ENCODE assay signal across 19 cellular contexts in genomic region chr5:72152506-72152905, GRCh38. TPM values are rescaled to one million over a fixed set of nuclear protein-coding genes. Genes with fewer than 3 reads are reported as not detected.
DNase-seq lines count a peak whose midpoint lies in the region; ATAC-seq and TF ChIP-seq lines count a peak whose summit lies in the region.
"Had no signal": no experiment of that assay in that cellular context is flagged by ENCODE, and none has a peak within 500 bp of the region (broad histone marks: within the 10 kb centered on the region; RNA-seq: fewer than 3 reads in every experiment).

No MANE protein-coding gene starts in this region.

- H3K36me3 Mint-ChIP-seq in naive thymus-derived CD4-positive, alpha-beta T cell = no peaks in the 10 kb centered on the region
- H3K36me3 Mint-ChIP-seq: activated naive CD4-positive, alpha-beta T cell treated with anti-CD3 and anti-CD28 coated beads, Interleukin-2, amount 50 U/mL, for 24 hours; stimulated activated effector memory CD8-positive, alpha-beta T cell treated with anti-CD3 and anti-CD28 coated beads, Interleukin-12 subunit alpha, Interleukin-12 subunit beta, amount 100 ng/mL, for 72 hours had no signal

- POLR2A ChIA-PET in HCT116 (lab: Charles Lee) = no interaction called here
- POLR2A ChIA-PET in naive thymus-derived CD4-positive, alpha-beta T cell (lab: Charles Lee) = no interaction called here

- WGBS in gastroesophageal sphincter (ENCODE audit: low coverage in 1 of 2), 2 donors = 80 to 100% methylated on average over 2 of the region's 9 CpGs
- WGBS in tibial nerve, 2 donors = 79 to 81% methylated on average over 9 of the region's 9 CpGs

- H4K20me1 ChIP-seq in HCT116 (ENCODE audit: insufficient read depth) = no peaks in the 10 kb centered on the region
- H4K20me1 ChIP-seq: BLaER1 had no signal

- H3K36me3 ChIP-seq in HCT116 (ENCODE audit: control insufficient read depth in 1 of 2, insufficient read depth in 2 of 2, low read length in 2 of 2) = no peaks in the 10 kb centered on the region
- peaks cover 0 to 8% of the 10 kb centered on the region in 2 donors for H3K36me3 ChIP-seq in ascending aorta
- H3K36me3 ChIP-seq in gastroesophageal sphincter = no peaks in the 10 kb centered on the region
- peaks cover 0 to 9% (median 5%) of the 10 kb centered on the region in 3 donors for H3K36me3 ChIP-seq in tibial artery
- no peaks in the 10 kb centered on the region for H3K36me3 ChIP-seq in naive thymus-derived CD4-positive, alpha-beta T cell (ENCODE audit: control insufficient read depth in 2 of 3, insufficient read depth in 3 of 3, low read length in 3 of 3)
- H3K36me3 ChIP-seq in tibial nerve = peaks cover 0 to 5% (median 0%) of the 10 kb centered on the region in 3 donors

- no peak for TF ChIP-seq CTCF in HCT116 (IDR thresholded peaks at IDR 0.05 in 2 of 3, conservative IDR thresholded peaks at IDR 0.05 in 1 of 3; ENCODE audit: borderline replicate concordance in 1 of 3, insufficient read depth in 1 of 3, low read depth in 2 of 3, low read length in 2 of 3)
- no peak for TF ChIP-seq CTCF in ascending aorta (IDR thresholded peaks at IDR 0.05)
- TF ChIP-seq CTCF in gastroesophageal sphincter (IDR thresholded peaks at IDR 0.05) = no peak
- no peak for TF ChIP-seq CTCF in tibial artery (IDR thresholded peaks at IDR 0.05)
- TF ChIP-seq CTCF in tibial nerve (IDR thresholded peaks at IDR 0.05) = no peak

- H3K9me3 ChIP-seq in HCT116 (ENCODE audit: control insufficient read depth in 1 of 2, insufficient read depth in 1 of 2, low read depth in 1 of 2, low read length in 2 of 2) (no peaks in the 10 kb centered on the region), ascending aorta (no peaks in the 10 kb centered on the region), gastroesophageal sphincter (no peaks in the 10 kb centered on the region), tibial artery (no peaks in the 10 kb centered on the region), tibial nerve (no peaks in the 10 kb centered on the region)
- no peaks in the 10 kb centered on the region for H3K9me3 ChIP-seq in naive thymus-derived CD4-positive, alpha-beta T cell (ENCODE audit: control insufficient read depth in 2 of 3, low read length in 3 of 3)
- H3K9me3 ChIP-seq: BLaER1 had no signal

- no peak overlapping the region for H3K4me3 Mint-ChIP-seq in naive thymus-derived CD4-positive, alpha-beta T cell
- H3K4me3 Mint-ChIP-seq: activated CD4-positive, alpha-beta T cell treated with anti-CD3 and anti-CD28 coated beads, Interleukin-2, amount 10 ng/mL, durations not matched to agents 24 days and 14 days; activated naive CD4-positive, alpha-beta T cell treated with anti-CD3 and anti-CD28 coated beads, Interleukin-2, amount 50 U/mL, for 24 hours; stimulated activated effector memory CD8-positive, alpha-beta T cell treated with anti-CD3 and anti-CD28 coated beads, Interleukin-12 subunit alpha, Interleukin-12 subunit beta, amount 100 ng/mL, for 72 hours; T-helper 2 cell treated with Interferon-gamma antibody and Interleukin-4, amounts not matched to agents 5 μg/mL and 100 μg/mL, for 36 hours had no signal

- TF ChIP-seq EP300 in gastroesophageal sphincter (IDR thresholded peaks at IDR 0.05) = no peak
- no peak for TF ChIP-seq EP300 in tibial nerve (IDR thresholded peaks at IDR 0.05)

- H3K9ac ChIP-seq in HCT116 (ENCODE audit: low read length) = no peak overlapping the region
- H3K9ac ChIP-seq: BLaER1 had no signal

- no peak for TF ChIP-seq RAD21 in HCT116 (IDR thresholded peaks at IDR 0.05; ENCODE audit: low read depth)

- TF ChIP-seq POLR2A in HCT116 (IDR thresholded peaks at IDR 0.05; ENCODE audit: borderline replicate concordance, extremely low read depth, insufficient read depth, insufficient read length) (no peak), gastroesophageal sphincter (IDR thresholded peaks at IDR 0.05) (no peak), erythroblast (IDR thresholded peaks at IDR 0.05; ENCODE audit: low read length) (no peak), tibial nerve (IDR thresholded peaks at IDR 0.05) (no peak)

- no peaks in the 10 kb centered on the region for H3K4me1 Mint-ChIP-seq in naive thymus-derived CD4-positive, alpha-beta T cell
- H3K4me1 Mint-ChIP-seq: activated CD4-positive, alpha-beta T cell treated with anti-CD3 and anti-CD28 coated beads, Interleukin-2, amount 10 ng/mL, durations not matched to agents 24 days and 14 days; activated naive CD4-positive, alpha-beta T cell treated with anti-CD3 and anti-CD28 coated beads, Interleukin-2, amount 50 U/mL, for 24 hours; stimulated activated effector memory CD8-positive, alpha-beta T cell treated with anti-CD3 and anti-CD28 coated beads, Interleukin-12 subunit alpha, Interleukin-12 subunit beta, amount 100 ng/mL, for 72 hours had no signal

- H3K4me3 ChIP-seq in HCT116 (replicated peaks in 1 of 2; ENCODE audit: low read depth in 1 of 2, low read length in 2 of 2) (no peak overlapping the region), ascending aorta (no peak overlapping the region), gastroesophageal sphincter (no peak overlapping the region), tibial artery (no peak overlapping the region), tibial nerve (no peak overlapping the region)
- H3K4me3 ChIP-seq in naive thymus-derived CD4-positive, alpha-beta T cell (ENCODE audit: low read length) = no peak overlapping the region
- H3K4me3 ChIP-seq: BLaER1, heart right ventricle, skin epidermis had no signal

- no peak overlapping the region for H3K27ac Mint-ChIP-seq in naive thymus-derived CD4-positive, alpha-beta T cell
- H3K27ac Mint-ChIP-seq: activated CD4-positive, alpha-beta T cell treated with anti-CD3 and anti-CD28 coated beads, Interleukin-2, amount 10 ng/mL, durations not matched to agents 24 days and 14 days; activated naive CD4-positive, alpha-beta T cell treated with anti-CD3 and anti-CD28 coated beads, Interleukin-2, amount 50 U/mL, for 24 hours; stimulated activated effector memory CD8-positive, alpha-beta T cell treated with anti-CD3 and anti-CD28 coated beads, Interleukin-12 subunit alpha, Interleukin-12 subunit beta, amount 100 ng/mL, for 72 hours; T-helper 2 cell treated with Interferon-gamma antibody and Interleukin-4, amounts not matched to agents 5 μg/mL and 100 μg/mL, for 36 hours had no signal

- H3K27me3 ChIP-seq in HCT116 (ENCODE audit: insufficient read depth, low read length) (no peaks in the 10 kb centered on the region), ascending aorta (no peaks in the 10 kb centered on the region), gastroesophageal sphincter (no peaks in the 10 kb centered on the region), tibial artery (no peaks in the 10 kb centered on the region), tibial nerve (no peaks in the 10 kb centered on the region)
- no peaks in the 10 kb centered on the region for H3K27me3 ChIP-seq in naive thymus-derived CD4-positive, alpha-beta T cell (ENCODE audit: control insufficient read depth in 2 of 2, insufficient read depth in 2 of 2, low read length in 2 of 2)
- H3K27me3 ChIP-seq: BLaER1, heart right ventricle had no signal

- no peak overlapping the region for H3K27ac ChIP-seq in HCT116 (ENCODE audit: low read depth, low read length)
- H3K27ac ChIP-seq in ascending aorta = peak overlapping the region; percentile 93 to 95
- H3K27ac ChIP-seq in gastroesophageal sphincter = peak overlapping the region; percentile 75 to 89 (median 82)
- H3K27ac ChIP-seq in tibial artery = peak overlapping the region; percentile 82 to 87
- H3K27ac ChIP-seq in naive thymus-derived CD4-positive, alpha-beta T cell (ENCODE audit: low read depth, low read length) = no peak overlapping the region
- H3K27ac ChIP-seq in tibial nerve = peak overlapping the region in 2 of 4 donors; percentile 56 to 71
- H3K27ac ChIP-seq: BLaER1 had no signal

- CTCF ChIA-PET in HCT116 (lab: Charles Lee) = no interaction called here
- CTCF ChIA-PET in naive thymus-derived CD4-positive, alpha-beta T cell (lab: Charles Lee) = no interaction called here

- no peak for DNase-seq in HCT116 (ENCODE audit: low read depth, low spot score)
- no peak for DNase-seq in ascending aorta (ENCODE audit: low spot score in 2 of 2)
- DNase-seq in tibial artery = no peak
- DNase-seq in naive thymus-derived CD4-positive, alpha-beta T cell = no peak
- no peak for DNase-seq in erythroblast (lab: John Stamatoyannopoulos, UW)
- no peak for DNase-seq in tibial nerve (ENCODE audit: low spot score in 2 of 2)
- DNase-seq: activated CD4-positive, alpha-beta T cell treated with anti-CD3 and anti-CD28 coated beads, Interleukin-2, amount 10 ng/mL, durations not matched to agents 24 days and 14 days; central memory CD4-positive, alpha-beta T cell; DMS153; heart right ventricle; kidney glomerular epithelial cell; NCI-H1436 treated with DMSO at 0.1 percent for 48 hours; Right ventricle myocardium superior had no signal

- H3K27me3 Mint-ChIP-seq in naive thymus-derived CD4-positive, alpha-beta T cell = peaks cover 4 to 25% (median 7%) of the 10 kb centered on the region in 5 donors
- H3K27me3 Mint-ChIP-seq: activated naive CD4-positive, alpha-beta T cell treated with anti-CD3 and anti-CD28 coated beads, Interleukin-2, amount 50 U/mL, for 24 hours had no signal

- ATAC-seq in HCT116 (no peak), gastroesophageal sphincter (no peak)
- no peak for ATAC-seq in naive thymus-derived CD4-positive, alpha-beta T cell
- ATAC-seq: stimulated activated effector memory CD8-positive, alpha-beta T cell treated with anti-CD3 and anti-CD28 coated beads, Interleukin-12 subunit alpha, Interleukin-12 subunit beta, amount 100 ng/mL, for 72 hours had no signal

- RAD21 ChIA-PET in HCT116 (lab: Charles Lee; ENCODE audit: low non-redundant PET in 1 of 2, low total read pairs in 2 of 2, uncharacterized antibody in 2 of 2, unreplicated experiment in 2 of 2) = no interaction called here

- peaks cover 8 to 21% of the 10 kb centered on the region in 2 experiments; a peak in 3 of 4 replicates for H3K4me1 ChIP-seq in HCT116 (ENCODE audit: control insufficient read depth in 1 of 2, insufficient read depth in 2 of 2, low read length in 2 of 2)
- H3K4me1 ChIP-seq in ascending aorta = peaks cover 34 to 90% of the 10 kb centered on the region in 2 donors
- peaks cover 44 to 99% (median 46%) of the 10 kb centered on the region in 3 donors for H3K4me1 ChIP-seq in gastroesophageal sphincter
- peaks cover 0 to 100% (median 75%) of the 10 kb centered on the region in 4 donors for H3K4me1 ChIP-seq in tibial artery
- H3K4me1 ChIP-seq in naive thymus-derived CD4-positive, alpha-beta T cell (ENCODE audit: control insufficient read depth in 2 of 2, insufficient read depth in 2 of 2, low read length in 2 of 2) = no peaks in the 10 kb centered on the region
- H3K4me1 ChIP-seq in tibial nerve = peaks cover 0 to 69% (median 29%) of the 10 kb centered on the region in 4 donors
- H3K4me1 ChIP-seq: BLaER1 had no signal

- BruUV-seq in HCT116 (replicated peaks; lab: Mats Ljungman, UMichigan) = no TSS peak

- no peak overlapping the region for H2AFZ ChIP-seq in HCT116 (ENCODE audit: low read depth, low read length, poor library complexity, severe bottlenecking)

- H3K9me2 ChIP-seq in HCT116 (ENCODE audit: insufficient read depth) = no peaks in the 10 kb centered on the region

- no peaks in the 10 kb centered on the region for H3K79me2 ChIP-seq in HCT116 (ENCODE audit: insufficient read depth, low read length)

- H3K4me2 ChIP-seq in HCT116 (ENCODE audit: low read length) = peak overlapping the region; percentile 15; the same call in 1 of the 2 replicates
- H3K4me2 ChIP-seq: BLaER1 had no signal

- intact Hi-C loops in HCT116 (cut with micrococcal nuclease) (no loop called here), ascending aorta (cut with DNase I) (loop anchor here (5.0 kb wide), 2 partner anchors 95 to 155 kb away; no protein-coding TSS in a partner anchor), tibial artery (cut with DNase I; ENCODE audit: low total_unique reads) (no loop called here)
- intact Hi-C loops in naive thymus-derived CD4-positive, alpha-beta T cell (cut with micrococcal nuclease) = no loop called here

- H3K9me3 Mint-ChIP-seq in naive thymus-derived CD4-positive, alpha-beta T cell = no peaks in the 10 kb centered on the region
- H3K9me3 Mint-ChIP-seq: activated CD4-positive, alpha-beta T cell treated with anti-CD3 and anti-CD28 coated beads, Interleukin-2, amount 10 ng/mL, durations not matched to agents 24 days and 14 days; activated naive CD4-positive, alpha-beta T cell treated with anti-CD3 and anti-CD28 coated beads, Interleukin-2, amount 50 U/mL, for 24 hours; stimulated activated effector memory CD8-positive, alpha-beta T cell treated with anti-CD3 and anti-CD28 coated beads, Interleukin-12 subunit alpha, Interleukin-12 subunit beta, amount 100 ng/mL, for 72 hours; T-helper 2 cell treated with Interferon-gamma antibody and Interleukin-4, amounts not matched to agents 5 μg/mL and 100 μg/mL, for 36 hours had no signal

RNA-seq across cellular contexts. Expression of gene MAP1B, which starts 45.2 kb away (rescaled TPM):
- total RNA-seq in HCT116 (2021; ENCODE audit: unreplicated experiment) = 8.9 TPM
- polyA plus RNA-seq in HCT116 (2012) = 5.7 and 8.1 TPM in 2 replicates
- total RNA-seq in ascending aorta = 1,059 TPM
- 1,000 to 10,000 TPM in 1 of 4 donors, 100 to 1,000 TPM in 3; 601 to 1,344 (median 738) TPM for total RNA-seq in gastroesophageal sphincter
- total RNA-seq in naive thymus-derived CD4-positive, alpha-beta T cell = under 1 TPM in 1 of 5 experiments, not detected in 4; 0.10 TPM
- polyA plus RNA-seq in naive thymus-derived CD4-positive, alpha-beta T cell = under 1 TPM; 0.06 to 0.21 TPM
- 100 to 1,000 TPM; 223 to 587 (median 472) TPM for total RNA-seq in tibial nerve

Comparison
In these comparisons a context has a peak if more than half of its experiments do, and no peak if none do; other contexts are left out.
1. H3K27ac ChIP-seq: peak in ascending aorta (2 of 2), gastroesophageal sphincter (4 of 4) and tibial artery (2 of 2); none in HCT116 (single experiment) and naive thymus-derived CD4-positive, alpha-beta T cell (single experiment).
2. RNA of gene MAP1B, which starts 45.2 kb away (total RNA-seq): 1,059 TPM in ascending aorta (single experiment), 601 to 1,344 TPM in gastroesophageal sphincter and 223 to 587 TPM in tibial nerve; 8.9 TPM in HCT116 (single experiment) and 0.10 TPM in naive thymus-derived CD4-positive, alpha-beta T cell; every median in the first group is over 10 times any median in the second.